ENCODE assay signal across 17 cellular contexts in genomic region chr16:51326131-51326856, GRCh38.
DNase-seq lines count a peak whose midpoint lies in the region; ATAC-seq, FAIRE-seq and TF ChIP-seq lines count a peak whose summit lies in the region.
"Had no signal": no experiment of that assay in that cellular context is flagged by ENCODE, and none has a peak within 500 bp of the region (broad histone marks: within the 10 kb centered on the region; RNA-seq: fewer than 3 reads in every experiment).

No MANE protein-coding gene starts in this region.

- no peak for ATAC-seq in HG02870 (IDR thresholded peaks at IDR 0.05; ENCODE audit: unreplicated experiment)
- ATAC-seq: SK-N-SH treated with all-trans-retinoic acid at 6 μM for 48 hours had no signal

- no peak overlapping the region for H3K4me3 ChIP-seq in fibroblast of mammary gland (ENCODE audit: control insufficient read depth, low read depth, low read length)

- TF ChIP-seq CTCF in fibroblast of mammary gland (conservative IDR thresholded peaks at IDR 0.05; ENCODE audit: control insufficient read depth, insufficient read depth, low read depth, low read length), result no peak

- FAIRE-seq in RCC 7860 (lab: Jason Lieb, UNC), result peak; percentile 75

- DNase-seq in DMS 273 (lab: John Stamatoyannopoulos, UW; ENCODE audit: unreplicated experiment) (peak; percentile 69), RCC 7860 (ENCODE audit: low spot score) (peak; percentile 33), fibroblast of mammary gland (ENCODE audit: low read depth) (peak; percentile 96), renal cortical epithelial cell (ENCODE audit: low read depth) (peak; percentile 58), HT-29 (ENCODE audit: low spot score) (no peak), iPS-NIHi11 (ENCODE audit: low spot score) (no peak)
- DNase-seq in central memory CD4-positive, alpha-beta T cell, result no peak
- DNase-seq: activated CD4-positive, alpha-beta T cell treated with anti-CD3 and anti-CD28 coated beads, Interleukin-2, amount 50 U/mL, for 1 hour; activated naive CD4-positive, alpha-beta T cell treated with Interleukin-2 at 50 U/mL for 16 hours; DND-41; effector CD4-positive, alpha-beta T cell; immature natural killer cell; KG1; NCI-H446 treated with DMSO at 0.1 percent for 48 hours; stimulated activated naive CD4-positive, alpha-beta T cell treated with Interleukin-2 at 50 U/mL for 16 hours had no signal

Comparison
In these comparisons a context has a peak if more than half of its experiments do, and no peak if none do; other contexts are left out.
1. DNase-seq: peak in DMS 273 (single experiment), RCC 7860 (single experiment), fibroblast of mammary gland (single experiment) and renal cortical epithelial cell (single experiment); none in HT-29 (single experiment), central memory CD4-positive, alpha-beta T cell (single experiment) and iPS-NIHi11 (single experiment).